ENCODE assay signal across 27 cellular contexts in genomic region chr4:94415448-94415847, GRCh38.
"Had no signal": no experiment of that assay in that cellular context is flagged by ENCODE, and none has a peak within 500 bp of the region (broad histone marks: within the 10 kb centered on the region; RNA-seq: fewer than 3 reads in every experiment).

No MANE protein-coding gene starts in this region.

- H3K4me1 ChIP-seq: colonic mucosa had no signal

- H3K27ac ChIP-seq: colonic mucosa, coronary artery, dorsolateral prefrontal cortex, epithelial cell of prostate, esophagus muscularis mucosa, esophagus squamous epithelium, foreskin keratinocyte, gastroesophageal sphincter had no signal

- H3K27me3 ChIP-seq: colonic mucosa, esophagus muscularis mucosa, esophagus squamous epithelium, foreskin keratinocyte, gastrocnemius medialis, gastroesophageal sphincter, heart left ventricle had no signal

- FAIRE-seq: colon, endometrium, endothelial cell of umbilical vein, frontal cortex had no signal

- H3K36me3 ChIP-seq: colonic mucosa, esophagus muscularis mucosa, esophagus squamous epithelium, gastrocnemius medialis, gastroesophageal sphincter, heart left ventricle had no signal

- DNase-seq: colonic mucosa; cortex of kidney; dermis blood vessel endothelial cell; dorsolateral prefrontal cortex; effector CD4-positive, alpha-beta T cell; effector CD8-positive, alpha-beta T cell; effector memory CD4-positive, alpha-beta T cell; effector memory CD8-positive, alpha-beta T cell; endodermal cell; erythroblast; esophagus squamous epithelium; foreskin fibroblast; foreskin keratinocyte; foreskin melanocyte; gastrocnemius medialis; glutamatergic neuron; head of caudate nucleus; heart left ventricle had no signal

- H3K9me3 ChIP-seq: colonic mucosa, esophagus muscularis mucosa, esophagus squamous epithelium, gastrocnemius medialis, gastroesophageal sphincter had no signal

- H3K4me3 ChIP-seq: colonic mucosa, coronary artery, dorsolateral prefrontal cortex, esophagus muscularis mucosa, esophagus squamous epithelium, gastrocnemius medialis, gastroesophageal sphincter, heart left ventricle had no signal

- ATAC-seq: effector memory CD8-positive, alpha-beta T cell; esophagus mucosa; foreskin keratinocyte; gastrocnemius medialis; gastroesophageal sphincter; heart left ventricle had no signal
